ENCODE assay signal across 22 cellular contexts in genomic region chr5:1116977-1117376, GRCh38.
"Had no signal": no experiment of that assay in that cellular context is flagged by ENCODE, and none has a peak within 500 bp of the region (broad histone marks: within the 10 kb centered on the region; RNA-seq: fewer than 3 reads in every experiment).

No MANE protein-coding gene starts in this region.

- H3K36me3 ChIP-seq: colonic mucosa, gastrocnemius medialis, neutrophil, stomach, tibial artery had no signal

- H2AFZ ChIP-seq: parathyroid adenoma had no signal

- ATAC-seq: esophagus mucosa; gastrocnemius medialis; left lobe of liver; mucosa of descending colon; natural killer cell treated with Interleukin-12 subunit alpha and Interleukin-12 subunit beta and Interleukin-15 and Interleukin-18, amount 100 ng/mL, for 72 hours; sciatic nerve; stimulated activated effector memory CD8-positive, alpha-beta T cell treated with anti-CD3 and anti-CD28 coated beads, Interleukin-12 subunit alpha, Interleukin-12 subunit beta, amount 100 ng/mL, for 72 hours had no signal

- H3K79me2 ChIP-seq: parathyroid adenoma had no signal

- H3K27ac ChIP-seq: colonic mucosa, epithelial cell of prostate, neutrophil, parathyroid adenoma, tibial artery had no signal

- DNase-seq: colonic mucosa; effector CD8-positive, alpha-beta T cell; endodermal cell; gastrocnemius medialis; head of caudate nucleus; kidney; mucosa of descending colon; naive B cell; stimulated activated CD4-positive, alpha-beta T cell treated with anti-CD3 and anti-CD28 coated beads, Interleukin-2, amount 100 ng/mL, for 24 hours; stimulated activated CD4-positive, alpha-beta T cell treated with anti-CD3 and anti-CD28 coated beads, Interleukin-4, amount 100 ng/mL, for 24 hours; stimulated activated naive CD4-positive, alpha-beta T cell treated with Interleukin-2 at 50 U/mL for 16 hours; stomach; tibial artery had no signal

- H3K27me3 ChIP-seq: colonic mucosa had no signal

- H3K9ac ChIP-seq: parathyroid adenoma had no signal

- H3K4me3 ChIP-seq: colonic mucosa, gastrocnemius medialis, mucosa of descending colon, smooth muscle cell, stomach, tibial artery had no signal

- H3K9me3 ChIP-seq: colonic mucosa, gastrocnemius medialis, mucosa of descending colon, neutrophil, stomach, tibial artery had no signal
